Comparison of ENCODE assay signal across 24 cellular contexts in genomic region chr15:44130778-44131177, GRCh38.
DNase-seq lines count a peak whose midpoint lies in the region; ATAC-seq and TF ChIP-seq lines count a peak whose summit lies in the region.
"Had no signal": no experiment of that assay in that cellular context is flagged by ENCODE, and none has a peak within 500 bp of the region (broad histone marks: within the 10 kb centered on the region; RNA-seq: fewer than 3 reads in every experiment).

No MANE protein-coding gene starts in this region.

- no peaks in the 10 kb centered on the region for H3K36me3 ChIP-seq in HCT116 (ENCODE audit: control insufficient read depth in 1 of 2, insufficient read depth in 2 of 2, low read length in 2 of 2)
- H3K36me3 ChIP-seq in hepatocyte (replicated peaks; ENCODE audit: insufficient read depth, low read depth): no peaks in the 10 kb centered on the region
- no peaks in the 10 kb centered on the region for H3K36me3 ChIP-seq in transverse colon
- H3K36me3 ChIP-seq: cardiac muscle cell, ovary, vagina, WERI-Rb-1 had no signal

- H3K4me1 ChIP-seq in HCT116 (ENCODE audit: control insufficient read depth in 1 of 2, insufficient read depth in 2 of 2, low read length in 2 of 2) (peaks cover 4 to 11% of the 10 kb centered on the region in 2 experiments; a peak in 3 of 4 replicates), hepatocyte (ENCODE audit: insufficient read depth) (no peaks in the 10 kb centered on the region), transverse colon (no peaks in the 10 kb centered on the region)
- H3K4me1 ChIP-seq: vagina had no signal

- no TSS peak for BruUV-seq in HCT116 (replicated peaks; lab: Mats Ljungman, UMichigan)

- CTCF ChIA-PET in HCT116 (lab: Charles Lee): no interaction called here

- RAD21 ChIA-PET in HCT116 (lab: Charles Lee; ENCODE audit: low non-redundant PET in 1 of 2, low total read pairs in 2 of 2, uncharacterized antibody in 2 of 2, unreplicated experiment in 2 of 2): no interaction called here

- TF ChIP-seq EP300 in transverse colon (IDR thresholded peaks at IDR 0.05; ENCODE audit: low read depth): no peak

- no peak overlapping the region for H3K9ac ChIP-seq in HCT116 (ENCODE audit: low read length)

- no peak overlapping the region for H3K27ac ChIP-seq in HCT116 (ENCODE audit: low read depth, low read length)
- H3K27ac ChIP-seq in hepatocyte: no peak overlapping the region
- H3K27ac ChIP-seq in transverse colon: no peak overlapping the region
- H3K27ac ChIP-seq: cardiac muscle cell, ovary, SK-N-MC, vagina, WERI-Rb-1 had no signal

- H3K79me2 ChIP-seq in HCT116 (ENCODE audit: insufficient read depth, low read length) (peaks cover 76% of the 10 kb centered on the region), hepatocyte (no peaks in the 10 kb centered on the region)

- DNase-seq in AG08395 (ENCODE audit: low spot score): peak; percentile 26
- DNase-seq in HCT116 (ENCODE audit: low read depth, low spot score): no peak
- peak; percentile 29 for DNase-seq in SK-MEL-5 (ENCODE audit: low read depth, low spot score)
- no peak for DNase-seq in hepatocyte (ENCODE audit: low spot score)
- DNase-seq in superior temporal gyrus (ENCODE audit: extremely low spot score): no peak
- no peak for DNase-seq in transverse colon
- no peak for DNase-seq in stimulated activated CD4-positive, alpha-beta T cell treated with anti-CD3 and anti-CD28 coated beads, Interleukin-15, amount 100 ng/mL, for 24 hours
- no peak for DNase-seq in NCI-H1930 (lab: John Stamatoyannopoulos, UW)
- DNase-seq: activated CD4-positive, alpha-beta T cell treated with anti-CD3 and anti-CD28 coated beads, Interleukin-2, amount 50 U/mL, for 1 hour; activated naive CD4-positive, alpha-beta T cell treated with anti-CD3 and anti-CD28 coated beads, Interleukin-2, amount 50 U/mL, for 16 hours; anterior cingulate cortex; cortex of kidney; EL; head of caudate nucleus; NCI-H1436 treated with DMSO at 0.1 percent for 48 hours; NCI-H526; ovary; stimulated activated CD4-positive, alpha-beta T cell treated with anti-CD3 and anti-CD28 coated beads, Interleukin-4, amount 100 ng/mL, for 24 hours; stimulated activated naive B cell treated with anti-CD40 and anti-IgM and Interleukin-4, amounts not matched to agents 10 μg/mL and 1 μg/mL and 100 μg/mL, for 72 hours; WERI-Rb-1 had no signal

- H3K4me2 ChIP-seq in HCT116 (ENCODE audit: low read length): no peak overlapping the region
- no peak overlapping the region for H3K4me2 ChIP-seq in hepatocyte

- peak; percentile 47 for TF ChIP-seq RAD21 in HCT116 (IDR thresholded peaks at IDR 0.05; ENCODE audit: low read depth)

- ATAC-seq in HCT116: no peak
- ATAC-seq: natural killer cell treated with Interleukin-12 subunit alpha and Interleukin-12 subunit beta and Interleukin-15 and Interleukin-18, amount 100 ng/mL, for 72 hours; stimulated activated naive B cell treated with anti-CD40 and anti-IgM and Interleukin-4, amounts not matched to agents 10 μg/mL and 1 μg/mL and 100 μg/mL, for 72 hours had no signal

- TF ChIP-seq CTCF in HCT116 (IDR thresholded peaks at IDR 0.05 in 2 of 3, conservative IDR thresholded peaks at IDR 0.05 in 1 of 3; ENCODE audit: borderline replicate concordance in 1 of 3, insufficient read depth in 1 of 3, low read depth in 2 of 3, low read length in 2 of 3): peak in 2 of 3 experiments; percentile 12 to 16; a peak in 1 of 6 replicates
- TF ChIP-seq CTCF in hepatocyte (IDR thresholded peaks at IDR 0.05; ENCODE audit: poor library complexity): peak; percentile 28
- no peak for TF ChIP-seq CTCF in transverse colon (IDR thresholded peaks at IDR 0.05)

- intact Hi-C loops in HCT116 (cut with micrococcal nuclease): loop anchor here (5.0 kb wide), 1 partner anchor 228 kb away; no protein-coding TSS in a partner anchor
- intact Hi-C loops in transverse colon (cut with DNase I; ENCODE audit: low total_unique reads): no loop called here

- TF ChIP-seq POLR2A in HCT116 (IDR thresholded peaks at IDR 0.05; ENCODE audit: borderline replicate concordance, extremely low read depth, insufficient read depth, insufficient read length) (no peak), transverse colon (IDR thresholded peaks at IDR 0.05) (no peak)

- no peaks in the 10 kb centered on the region for H3K9me2 ChIP-seq in HCT116 (ENCODE audit: insufficient read depth)
- no peaks in the 10 kb centered on the region for H3K9me2 ChIP-seq in hepatocyte (replicated peaks; ENCODE audit: insufficient read depth)

- no peaks in the 10 kb centered on the region for H3K9me3 ChIP-seq in HCT116 (ENCODE audit: control insufficient read depth in 1 of 2, insufficient read depth in 1 of 2, low read depth in 1 of 2, low read length in 2 of 2)
- H3K9me3 ChIP-seq in hepatocyte (ENCODE audit: low read depth): no peaks in the 10 kb centered on the region
- no peaks in the 10 kb centered on the region for H3K9me3 ChIP-seq in transverse colon
- H3K9me3 ChIP-seq: ovary, vagina had no signal

- no peaks in the 10 kb centered on the region for H4K20me1 ChIP-seq in HCT116 (ENCODE audit: insufficient read depth)
- no peaks in the 10 kb centered on the region for H4K20me1 ChIP-seq in hepatocyte (ENCODE audit: insufficient read depth, poor library complexity, severe bottlenecking)

- H2AFZ ChIP-seq in HCT116 (ENCODE audit: low read depth, low read length, poor library complexity, severe bottlenecking) (no peak overlapping the region), hepatocyte (no peak overlapping the region)

- POLR2A ChIA-PET in HCT116 (lab: Charles Lee): no interaction called here

- H3K4me3 ChIP-seq in HCT116 (replicated peaks in 1 of 2; ENCODE audit: low read depth in 1 of 2, low read length in 2 of 2) (no peak overlapping the region), hepatocyte (no peak overlapping the region), transverse colon (no peak overlapping the region)
- H3K4me3 ChIP-seq: cardiac muscle cell, ovary, SK-N-MC, vagina had no signal

- in situ Hi-C loops in SK-MEL-5 (cut with HindIII; ENCODE audit: low pct_unique_long_range_greater_than_20kb, low sequenced_read_pairs): loop anchor here (25.0 kb wide), 1 partner anchor 107 kb away; no protein-coding TSS in a partner anchor
- in situ Hi-C loops in transverse colon (cut with MboI; ENCODE audit: low pct_ligation_motif_present in 1 of 4, low pct_unique_long_range_greater_than_20kb in 1 of 4, low sequenced_read_pairs in 3 of 4): no loop called here

- H3K27me3 ChIP-seq in HCT116 (ENCODE audit: insufficient read depth, low read length) (no peaks in the 10 kb centered on the region), hepatocyte (no peaks in the 10 kb centered on the region), transverse colon (no peaks in the 10 kb centered on the region)
- H3K27me3 ChIP-seq: cardiac muscle cell, ovary, vagina had no signal

TF ChIP-seq in HCT116, 20 proteins besides CTCF, POLR2A, EP300 and RAD21:
- TF ChIP-seq MAX (IDR thresholded peaks at IDR 0.05) (no peak), FOSL1 (IDR thresholded peaks at IDR 0.05; ENCODE audit: low read depth) (no peak), POLR2AphosphoS5 (IDR thresholded peaks at IDR 0.05; ENCODE audit: low read depth, low read length) (no peak), TCF7L2 (IDR thresholded peaks at IDR 0.05; ENCODE audit: borderline replicate concordance, extremely low read depth, insufficient read depth, insufficient read length) (no peak), SIN3A (IDR thresholded peaks at IDR 0.05; ENCODE audit: low read depth) (no peak)

Comparison
In these comparisons a context has a peak if more than half of its experiments do, and no peak if none do; other contexts are left out.
1. DNase-seq: peak in AG08395 (single experiment) and SK-MEL-5 (single experiment); none in HCT116 (single experiment), hepatocyte (single experiment), superior temporal gyrus (single experiment), transverse colon (single experiment), stimulated activated CD4-positive, alpha-beta T cell treated with anti-CD3 and anti-CD28 coated beads, Interleukin-15, amount 100 ng/mL, for 24 hours (single experiment) and NCI-H1930 (0 of 2).
2. CTCF ChIP-seq: peak in HCT116 (2 of 3) and hepatocyte (single experiment); none in transverse colon (0 of 5).